ENCODE assay signal across 7 cellular contexts in genomic region chr11:64385953-64386704, GRCh38. TPM values are rescaled to one million over a fixed set of nuclear protein-coding genes. Genes with fewer than 3 reads are reported as not detected.
DNase-seq lines count a peak whose midpoint lies in the region; ATAC-seq lines count a peak whose summit lies in the region.

No MANE protein-coding gene starts in this region.

- peak overlapping the region; percentile 94 for H3K27ac ChIP-seq in angular gyrus (ENCODE audit: low read depth, low read length)

- ATAC-seq in HG03571 (IDR thresholded peaks at IDR 0.05; ENCODE audit: unreplicated experiment) (no peak), esophagus mucosa (no peak)

- peak; percentile 34 for DNase-seq in GM04503 (ENCODE audit: low read depth)
- DNase-seq in NCI-H2227 (lab: John Stamatoyannopoulos, UW; ENCODE audit: unreplicated experiment) = peak; percentile 30
- peak; percentile 33 for DNase-seq in renal cortical epithelial cell (ENCODE audit: low read depth)
- no peak for DNase-seq in iPS-NIHi7 (ENCODE audit: extremely low spot score)

RNA-seq across cellular contexts. Expression of gene RPS6KA4, which starts 27.2 kb away (rescaled TPM):
- total RNA-seq in renal cortical epithelial cell = 46.0 and 49.3 TPM in 2 replicates
- total RNA-seq in esophagus mucosa = 36.2 TPM

RNA-seq across cellular contexts. Expression of gene CCDC88B, which starts 46.1 kb away (rescaled TPM):
- total RNA-seq in renal cortical epithelial cell (0.55 and 2.4 TPM in 2 replicates), esophagus mucosa (4.5 TPM)
